In the genomic region with DNA sequence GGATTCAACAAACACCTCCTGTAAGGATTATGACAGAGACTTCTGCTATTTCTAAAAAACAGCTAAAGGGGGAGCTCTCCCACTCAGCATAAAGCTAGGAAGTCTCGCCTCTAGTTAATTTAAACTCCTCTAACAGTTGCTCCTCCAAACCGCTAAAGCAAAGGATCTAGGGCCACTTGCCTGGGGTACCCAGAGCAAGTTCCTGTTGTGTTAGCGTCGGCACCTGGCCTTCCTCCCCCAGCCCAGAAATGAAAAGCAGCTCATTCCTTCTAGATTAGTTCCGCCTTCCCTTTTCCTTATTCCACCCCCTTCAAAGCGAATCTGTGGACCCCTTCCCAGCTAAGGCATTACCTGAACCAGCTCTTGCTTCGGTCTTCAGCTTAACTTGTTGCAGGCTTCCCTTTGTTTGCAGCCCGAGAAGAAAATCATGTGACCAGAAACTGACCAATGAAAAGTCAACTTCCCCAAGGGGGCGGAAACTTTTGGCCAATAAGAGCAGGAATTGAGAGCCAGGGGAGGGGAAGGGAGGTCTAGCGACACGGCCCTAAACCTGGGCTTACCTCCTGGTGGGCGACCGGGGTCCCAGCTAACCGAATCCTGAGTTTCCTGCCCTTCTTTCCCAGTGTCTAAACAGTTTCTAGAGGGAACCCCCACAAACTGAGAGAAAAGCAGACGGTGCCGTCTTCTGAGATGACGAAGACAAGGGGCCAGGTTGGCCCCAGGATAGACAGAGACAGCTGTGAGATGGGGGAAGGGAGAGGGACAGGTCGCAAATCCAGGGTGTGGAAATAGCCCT, we compare ENCODE assay signal across 8 cellular contexts. TPM values are rescaled to one million over a fixed set of nuclear protein-coding genes. Genes with fewer than 3 reads are reported as not detected.
DNase-seq lines count a peak whose midpoint lies in the region; ATAC-seq, FAIRE-seq and TF ChIP-seq lines count a peak whose summit lies in the region.

A gene with protein sequence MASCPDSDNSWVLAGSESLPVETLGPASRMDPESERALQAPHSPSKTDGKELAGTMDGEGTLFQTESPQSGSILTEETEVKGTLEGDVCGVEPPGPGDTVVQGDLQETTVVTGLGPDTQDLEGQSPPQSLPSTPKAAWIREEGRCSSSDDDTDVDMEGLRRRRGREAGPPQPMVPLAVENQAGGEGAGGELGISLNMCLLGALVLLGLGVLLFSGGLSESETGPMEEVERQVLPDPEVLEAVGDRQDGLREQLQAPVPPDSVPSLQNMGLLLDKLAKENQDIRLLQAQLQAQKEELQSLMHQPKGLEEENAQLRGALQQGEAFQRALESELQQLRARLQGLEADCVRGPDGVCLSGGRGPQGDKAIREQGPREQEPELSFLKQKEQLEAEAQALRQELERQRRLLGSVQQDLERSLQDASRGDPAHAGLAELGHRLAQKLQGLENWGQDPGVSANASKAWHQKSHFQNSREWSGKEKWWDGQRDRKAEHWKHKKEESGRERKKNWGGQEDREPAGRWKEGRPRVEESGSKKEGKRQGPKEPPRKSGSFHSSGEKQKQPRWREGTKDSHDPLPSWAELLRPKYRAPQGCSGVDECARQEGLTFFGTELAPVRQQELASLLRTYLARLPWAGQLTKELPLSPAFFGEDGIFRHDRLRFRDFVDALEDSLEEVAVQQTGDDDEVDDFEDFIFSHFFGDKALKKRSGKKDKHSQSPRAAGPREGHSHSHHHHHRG (minus strand): TSS at position 382 of the 796 bp plus-strand sequence. CDS start 2,378 bp downstream, outside the sequence.

- TF ChIP-seq CTCF in AG04449 (IDR thresholded peaks at IDR 0.05; ENCODE audit: insufficient read depth, low read length, missing control alignments) = peak; percentile 31
- TF ChIP-seq CTCF in spleen (IDR thresholded peaks at IDR 0.05 in 8 of 11, conservative IDR thresholded peaks at IDR 0.05 in 3 of 11) = peak in 4 of 11 experiments; percentile 12 to 32 (median 22)

- CTCF ChIA-PET in AG04449 (lab: Yijun Ruan, JAX) = interaction anchor here (0.8 to 5.5 kb wide), 26 partner anchors 9 to 396 kb away, joined by 3 to 70 read pairs (median 7); a partner anchor contains a TSS

- H3K9me3 ChIP-seq in spleen = no peaks in the 10 kb centered on the region

- DNase-seq in AG04449 (ENCODE audit: low read depth, low spot score) (peak; percentile 50), NCI-H510A (lab: John Stamatoyannopoulos, UW) (peak; percentile 73), cerebellar nuclear complex (lab: John Stamatoyannopoulos, UW) (peak; percentile 28 to 68), spleen (peak; percentile 83)
- DNase-seq in activated CD4-positive, CD25-positive, alpha-beta regulatory T cell treated with anti-CD3 and anti-CD28 coated beads, Interleukin-2, amount 50 U/mL, for 72 hours = peak; percentile 71

- TF ChIP-seq POLR2A in spleen (IDR thresholded peaks at IDR 0.05) = no peak

- 0 to 1% (median 0%) methylated on average over 18 of the region's 18 CpGs for WGBS in spleen, 5 donors

- ATAC-seq in GM18907 (IDR thresholded peaks at IDR 0.05; ENCODE audit: unreplicated experiment) = peak; percentile 57
- peak; percentile 58 for ATAC-seq in HG03442 (IDR thresholded peaks at IDR 0.05; ENCODE audit: unreplicated experiment)

- FAIRE-seq in islet of Langerhans (lab: Jason Lieb, UNC) = peak; percentile 90

- H3K4me1 ChIP-seq in spleen = peaks cover 61 to 98% (median 81%) of the 10 kb centered on the region in 6 donors

- POLR2A ChIA-PET in AG04449 (lab: Yijun Ruan, JAX) = interaction anchor here (0.7 to 3.2 kb wide), 10 partner anchors 14 to 96 kb away, joined by 3 to 22 read pairs (median 4); a partner anchor contains a TSS

- H3K27ac ChIP-seq in spleen = peak within 1 kb of the TSS; percentile 66 to 89 (median 82)

- intact Hi-C loops in spleen (cut with DNase I; ENCODE audit: low total_unique reads) = no loop called here

- H3K4me3 ChIP-seq in AG04449 (ENCODE audit: low read depth, low read length) = peak within 1 kb of the TSS; percentile 66
- peak within 1 kb of the TSS; percentile 52 to 78 (median 64) for H3K4me3 ChIP-seq in spleen

- H3K27me3 ChIP-seq in spleen (replicated peaks in 1 of 7) = no peaks in the 10 kb centered on the region

- peaks cover 0 to 33% (median 22%) of the 10 kb centered on the region in 6 donors for H3K36me3 ChIP-seq in spleen

RNA-seq across cellular contexts. Expression of the gene that starts here (rescaled TPM):
- total RNA-seq in spleen = 100 to 1,000 TPM in 3 of 7 donors, 10 to 100 TPM in 4; 70.2 to 125 (median 95.0) TPM
- 10 to 100 TPM; 55.5 to 75.7 (median 62.2) TPM for polyA plus RNA-seq in spleen

Comparison
In these comparisons a context has a peak if more than half of its experiments do, and no peak if none do; other contexts are left out.
1. Peak in every context shown above with its lines: DNase-seq, ATAC-seq, H3K4me3 ChIP-seq and H3K27ac ChIP-seq.